Comparison of ENCODE assay signal across 1 cellular context in the genomic region with DNA sequence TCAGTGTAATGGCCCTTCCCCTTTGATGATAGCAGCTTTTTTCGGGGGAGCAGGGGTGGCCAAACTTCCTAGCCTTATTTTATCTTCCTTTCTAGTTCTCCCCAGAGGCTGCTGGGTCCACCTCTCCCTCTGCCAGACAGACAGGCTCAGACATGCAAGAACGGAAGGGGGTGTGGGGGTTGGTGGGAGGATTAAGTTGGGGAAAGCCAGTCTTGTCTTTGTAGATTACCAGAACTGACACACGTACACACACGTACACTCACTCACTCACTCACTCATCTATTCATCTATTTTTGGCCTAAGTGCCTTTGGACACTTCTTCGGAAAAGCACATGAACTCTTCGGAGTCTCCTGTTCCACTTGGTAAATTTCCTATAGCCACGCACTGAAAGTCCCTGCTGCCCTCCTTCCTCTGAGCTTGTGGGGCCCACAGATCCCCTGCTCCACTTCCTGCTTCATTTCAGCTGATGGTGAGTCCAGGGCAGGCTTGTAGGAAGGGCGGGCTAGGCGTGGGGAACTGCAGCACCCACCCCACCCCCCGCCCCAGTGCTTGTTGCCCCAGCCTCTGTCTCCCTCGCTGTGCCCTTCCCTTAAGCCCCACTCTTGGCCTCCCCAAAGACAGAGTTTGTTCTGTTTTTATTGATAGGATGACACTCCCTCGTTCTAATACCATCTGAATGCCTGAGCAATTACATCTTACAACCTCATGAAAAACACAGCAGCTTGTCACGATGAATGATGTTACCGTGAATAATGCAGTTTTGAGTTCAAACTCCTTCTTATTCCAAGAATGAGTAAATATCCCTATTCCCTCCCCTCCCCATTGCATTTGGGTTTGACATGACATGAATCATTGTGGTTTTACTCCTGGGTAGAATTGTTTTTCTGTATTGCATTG.
TF ChIP-seq lines count a peak whose summit lies in the region.

No MANE protein-coding gene starts in this region.

TF ChIP-seq in GM12878, 131 proteins besides CTCF, POLR2A, EP300 and RAD21 (continued from another document and continues in another):
- TF ChIP-seq CUX1 (IDR thresholded peaks at IDR 0.05; ENCODE audit: insufficient replicate concordance, low read depth, low read length): peak; percentile 42
- no peak for TF ChIP-seq SREBF2 (IDR thresholded peaks at IDR 0.05; ENCODE audit: low read length)
- peak; percentile 67; the same call in 1 of the 2 replicates for TF ChIP-seq CHD2 (IDR thresholded peaks at IDR 0.05; ENCODE audit: borderline replicate concordance, low read depth, low read length)
- peak; percentile 81 for TF ChIP-seq NBN (IDR thresholded peaks at IDR 0.05)
- TF ChIP-seq BRCA1 (IDR thresholded peaks at IDR 0.05; ENCODE audit: low read depth, low read length): no peak
- TF ChIP-seq, protein P1, sequence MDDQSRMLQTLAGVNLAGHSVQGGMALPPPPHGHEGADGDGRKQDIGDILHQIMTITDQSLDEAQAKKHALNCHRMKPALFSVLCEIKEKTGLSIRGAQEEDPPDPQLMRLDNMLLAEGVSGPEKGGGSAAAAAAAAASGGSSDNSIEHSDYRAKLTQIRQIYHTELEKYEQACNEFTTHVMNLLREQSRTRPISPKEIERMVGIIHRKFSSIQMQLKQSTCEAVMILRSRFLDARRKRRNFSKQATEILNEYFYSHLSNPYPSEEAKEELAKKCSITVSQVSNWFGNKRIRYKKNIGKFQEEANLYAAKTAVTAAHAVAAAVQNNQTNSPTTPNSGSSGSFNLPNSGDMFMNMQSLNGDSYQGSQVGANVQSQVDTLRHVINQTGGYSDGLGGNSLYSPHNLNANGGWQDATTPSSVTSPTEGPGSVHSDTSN (IDR thresholded peaks at IDR 0.05; ENCODE audit: insufficient replicate concordance, low read depth, low read length): peak; percentile 16
- no peak for TF ChIP-seq ZNF217 (IDR thresholded peaks at IDR 0.05)
- TF ChIP-seq ETV6 (conservative IDR thresholded peaks at IDR 0.05 in 1 of 2, IDR thresholded peaks at IDR 0.05 in 1 of 2; ENCODE audit: borderline replicate concordance in 1 of 2, low read depth in 1 of 2): peak in 1 of 2 experiments; percentile 47; a peak in 2 of 4 replicates
- peak; percentile 92; the same call in 1 of the 2 replicates for TF ChIP-seq CHD1 (IDR thresholded peaks at IDR 0.05; ENCODE audit: low read depth, low read length)
- no peak for TF ChIP-seq MAX (IDR thresholded peaks at IDR 0.05; ENCODE audit: low read depth, low read length)
- no peak for TF ChIP-seq NFYA (IDR thresholded peaks at IDR 0.05; ENCODE audit: borderline replicate concordance, low read depth, low read length)
- peak; percentile 67 for TF ChIP-seq JUNB (IDR thresholded peaks at IDR 0.05)
- 0 out of 2 replicates have a peak, but pooled peaks have one; percentile 27 for TF ChIP-seq MLLT1 (IDR thresholded peaks at IDR 0.05)
- no peak for TF ChIP-seq STAT1 (conservative IDR thresholded peaks at IDR 0.05)
- no peak for TF ChIP-seq SUPT20H (IDR thresholded peaks at IDR 0.05; ENCODE audit: borderline replicate concordance, control insufficient read depth, low read depth, low read length)
- TF ChIP-seq POU2F2 (IDR thresholded peaks at IDR 0.05; ENCODE audit: borderline replicate concordance, low read depth, low read length): peak; percentile 7; the same call in 1 of the 3 replicates
- no peak for TF ChIP-seq GABPA (IDR thresholded peaks at IDR 0.05; ENCODE audit: low read depth)
- TF ChIP-seq PAX8 (IDR thresholded peaks at IDR 0.05): peak; percentile 30; the same call in 1 of the 2 replicates
- no peak for TF ChIP-seq BCLAF1 (IDR thresholded peaks at IDR 0.05)
- 0 out of 2 replicates have a peak, but pooled peaks have one; percentile 50 for TF ChIP-seq TCF12 (IDR thresholded peaks at IDR 0.05; ENCODE audit: low read depth, low read length)
- 0 out of 2 replicates have a peak, but pooled peaks have one; percentile 37 for TF ChIP-seq CREB1 (IDR thresholded peaks at IDR 0.05; ENCODE audit: low read depth)
- no peak for TF ChIP-seq MYC (IDR thresholded peaks at IDR 0.05; ENCODE audit: insufficient read depth, insufficient read length, insufficient replicate concordance, low read length, severe bottlenecking)
- peak; percentile 33; the same call in 1 of the 2 replicates for TF ChIP-seq NR2F1 (conservative IDR thresholded peaks at IDR 0.05)
- TF ChIP-seq MTA3 (IDR thresholded peaks at IDR 0.05; ENCODE audit: borderline replicate concordance, low read length): peak; percentile 90
- peak; percentile 65 for TF ChIP-seq TBL1XR1 (IDR thresholded peaks at IDR 0.05; ENCODE audit: low read depth, low read length)
- 0 out of 2 replicates have a peak, but pooled peaks have one; percentile 18 for TF ChIP-seq CBFB (IDR thresholded peaks at IDR 0.05; ENCODE audit: low read depth)
- TF ChIP-seq EZH2 (IDR thresholded peaks at IDR 0.05; ENCODE audit: borderline replicate concordance, control insufficient read depth, low read depth, low read length): no peak
- peak; percentile 5; the same call in 1 of the 2 replicates for TF ChIP-seq IRF4 (IDR thresholded peaks at IDR 0.05; ENCODE audit: low read depth, low read length)
- TF ChIP-seq GATAD2B (conservative IDR thresholded peaks at IDR 0.05; ENCODE audit: low read depth): no peak
- no peak for TF ChIP-seq TARDBP (IDR thresholded peaks at IDR 0.05; ENCODE audit: borderline replicate concordance)
- TF ChIP-seq TCF3 (IDR thresholded peaks at IDR 0.05; ENCODE audit: borderline replicate concordance, insufficient read depth, low read depth, low read length): 0 out of 2 replicates have a peak, but pooled peaks have one; percentile 42
- TF ChIP-seq NR2C2 (IDR thresholded peaks at IDR 0.05; ENCODE audit: borderline replicate concordance, control insufficient read depth, insufficient read length, low read depth): no peak
- peak; percentile 14 for TF ChIP-seq BCL3 (IDR thresholded peaks at IDR 0.05; ENCODE audit: borderline replicate concordance, insufficient read depth, low read depth, low read length, poor library complexity, severe bottlenecking)
- peak; percentile 75 for TF ChIP-seq IKZF1 (conservative IDR thresholded peaks at IDR 0.05)
- no peak for TF ChIP-seq ZNF384 (IDR thresholded peaks at IDR 0.05; ENCODE audit: borderline replicate concordance, low read depth, low read length)
- TF ChIP-seq ASH2L (IDR thresholded peaks at IDR 0.05; ENCODE audit: borderline replicate concordance, low read depth): 0 out of 2 replicates have a peak, but pooled peaks have one; percentile 20
- peak in 1 of 2 experiments; percentile 68; a peak in 1 of 3 replicates for TF ChIP-seq EGR1 (IDR thresholded peaks at IDR 0.05; ENCODE audit: borderline replicate concordance in 1 of 2, low read depth in 2 of 2, low read length in 2 of 2)
- TF ChIP-seq SMARCA5 (IDR thresholded peaks at IDR 0.05): no peak
- TF ChIP-seq EED (IDR thresholded peaks at IDR 0.05; ENCODE audit: low read depth): peak; percentile 80
- peak; percentile 84 for TF ChIP-seq MEF2B (IDR thresholded peaks at IDR 0.05; ENCODE audit: partially characterized antibody, poor library complexity, severe bottlenecking)
- peak; percentile 43 for TF ChIP-seq MTA2 (IDR thresholded peaks at IDR 0.05; ENCODE audit: low read depth)
- TF ChIP-seq, protein P2, sequence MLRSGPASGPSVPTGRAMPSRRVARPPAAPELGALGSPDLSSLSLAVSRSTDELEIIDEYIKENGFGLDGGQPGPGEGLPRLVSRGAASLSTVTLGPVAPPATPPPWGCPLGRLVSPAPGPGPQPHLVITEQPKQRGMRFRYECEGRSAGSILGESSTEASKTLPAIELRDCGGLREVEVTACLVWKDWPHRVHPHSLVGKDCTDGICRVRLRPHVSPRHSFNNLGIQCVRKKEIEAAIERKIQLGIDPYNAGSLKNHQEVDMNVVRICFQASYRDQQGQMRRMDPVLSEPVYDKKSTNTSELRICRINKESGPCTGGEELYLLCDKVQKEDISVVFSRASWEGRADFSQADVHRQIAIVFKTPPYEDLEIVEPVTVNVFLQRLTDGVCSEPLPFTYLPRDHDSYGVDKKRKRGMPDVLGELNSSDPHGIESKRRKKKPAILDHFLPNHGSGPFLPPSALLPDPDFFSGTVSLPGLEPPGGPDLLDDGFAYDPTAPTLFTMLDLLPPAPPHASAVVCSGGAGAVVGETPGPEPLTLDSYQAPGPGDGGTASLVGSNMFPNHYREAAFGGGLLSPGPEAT (IDR thresholded peaks at IDR 0.05; ENCODE audit: low read depth): peak; percentile 65
- TF ChIP-seq NRF1 (conservative IDR thresholded peaks at IDR 0.05; ENCODE audit: low read depth, low read length): no peak
- peak; percentile 19 for TF ChIP-seq SP1 (IDR thresholded peaks at IDR 0.05; ENCODE audit: low read depth, low read length)
